Comparison of ENCODE assay signal across 17 cellular contexts in genomic region chr2:207969249-207969648, GRCh38. TPM values are rescaled to one million over a fixed set of nuclear protein-coding genes. Genes with fewer than 3 reads are reported as not detected.
DNase-seq lines count a peak whose midpoint lies in the region; ATAC-seq, FAIRE-seq and TF ChIP-seq lines count a peak whose summit lies in the region.
"Had no signal": no experiment of that assay in that cellular context is flagged by ENCODE, and none has a peak within 500 bp of the region (broad histone marks: within the 10 kb centered on the region; RNA-seq: fewer than 3 reads in every experiment).

No MANE protein-coding gene starts in this region.

- peak overlapping the region; percentile 68 for H3K4me2 ChIP-seq in GM23338
- H3K4me2 ChIP-seq in neuronal stem cell (ENCODE audit: insufficient read depth, low read length, poor library complexity, severe bottlenecking), result no peak overlapping the region

- H2BK5ac ChIP-seq in neuronal stem cell (ENCODE audit: low read length), result no peak overlapping the region

- TF ChIP-seq CTCF in GM23338 (conservative IDR thresholded peaks at IDR 0.05; ENCODE audit: low read depth in 2 of 2), result no peak
- no peak for TF ChIP-seq CTCF in endodermal cell (conservative IDR thresholded peaks at IDR 0.05)
- TF ChIP-seq CTCF in WERI-Rb-1 (IDR thresholded peaks at IDR 0.05; ENCODE audit: low read depth, low read length), result no peak

- no peaks in the 10 kb centered on the region for H3K36me3 ChIP-seq in GM23338 (ENCODE audit: insufficient read depth)
- no peaks in the 10 kb centered on the region for H3K36me3 ChIP-seq in HUES64 (ENCODE audit: insufficient read depth, low read length)
- no peaks in the 10 kb centered on the region for H3K36me3 ChIP-seq in endodermal cell (ENCODE audit: control insufficient read depth, insufficient read depth, low read length)
- no peaks in the 10 kb centered on the region for H3K36me3 ChIP-seq in neuronal stem cell (replicated peaks in 1 of 2; ENCODE audit: control insufficient read depth in 2 of 2, insufficient read depth in 2 of 2, low read length in 2 of 2)
- no peaks in the 10 kb centered on the region for H3K36me3 ChIP-seq in WERI-Rb-1

- H3K4me1 ChIP-seq in GM23338 (ENCODE audit: insufficient read depth) (peaks cover 56% of the 10 kb centered on the region), HUES64 (ENCODE audit: insufficient read depth, low read length) (peaks cover 52% of the 10 kb centered on the region), endodermal cell (ENCODE audit: control insufficient read depth, insufficient read depth, low read length) (peaks cover 32% of the 10 kb centered on the region), neuronal stem cell (ENCODE audit: control insufficient read depth in 2 of 2, insufficient read depth in 1 of 2, low read depth in 1 of 2, low read length in 2 of 2) (peaks cover 18 to 24% of the 10 kb centered on the region in 2 donors)

- no peak overlapping the region for H2BK15ac ChIP-seq in neuronal stem cell (ENCODE audit: low read length)

- H3K23ac ChIP-seq in neuronal stem cell (ENCODE audit: low read depth, low read length, poor library complexity), result no peak overlapping the region

- H3K27ac ChIP-seq in GM23338 (ENCODE audit: low read depth) (peak overlapping the region; percentile 95), HUES64 (ENCODE audit: low read depth, low read length) (peak overlapping the region; percentile 87), endodermal cell (ENCODE audit: low read depth, low read length) (no peak overlapping the region), neuronal stem cell (replicated peaks; ENCODE audit: low read length) (peak overlapping the region; percentile 96), WERI-Rb-1 (no peak overlapping the region)

- no peak for ATAC-seq in GM23338
- ATAC-seq: PC-3 had no signal

- H3K27me3 ChIP-seq in GM23338 (ENCODE audit: insufficient read depth) (no peaks in the 10 kb centered on the region), HUES64 (ENCODE audit: insufficient read depth, low read length) (peaks cover 24% of the 10 kb centered on the region; the same call in 1 of the 2 replicates), endodermal cell (ENCODE audit: control insufficient read depth, insufficient read depth, low read length, poor library complexity, severe bottlenecking) (no peaks in the 10 kb centered on the region), neuronal stem cell (ENCODE audit: control insufficient read depth in 3 of 3, insufficient read depth in 3 of 3, low read depth in 1 of 3, low read length in 3 of 3) (peaks cover 0 to 5% (median 0%) of the 10 kb centered on the region in 3 experiments), WERI-Rb-1 (ENCODE audit: insufficient read depth, low read depth, severe bottlenecking) (no peaks in the 10 kb centered on the region)

- H3F3A ChIP-seq in GM23338 (replicated peaks; ENCODE audit: low read depth), result peaks cover 4% of the 10 kb centered on the region; the same call in 1 of the 2 replicates

- no peak overlapping the region; the same call in 2 of the 3 replicates for H3K4me3 Mint-ChIP-seq in GM23338
- H3K4me3 Mint-ChIP-seq in endodermal cell, result no peak overlapping the region

- peaks cover 63% of the 10 kb centered on the region for H3K4me1 Mint-ChIP-seq in GM23338
- peaks cover 72% of the 10 kb centered on the region for H3K4me1 Mint-ChIP-seq in endodermal cell

- H2AK5ac ChIP-seq in neuronal stem cell (ENCODE audit: low read depth, low read length), result no peak overlapping the region

- H3K9ac ChIP-seq in HUES64 (ENCODE audit: low read depth, low read length) (peak overlapping the region; percentile 75; the same call in 1 of the 2 replicates), endodermal cell (ENCODE audit: extremely low read depth, low read length, poor library complexity, severe bottlenecking) (no peak overlapping the region), neuronal stem cell (ENCODE audit: low read depth, low read length, poor library complexity) (no peak overlapping the region)

- H3K9me3 ChIP-seq in HUES64 (ENCODE audit: insufficient read depth, low read depth, low read length) (no peaks in the 10 kb centered on the region), endodermal cell (ENCODE audit: control insufficient read depth, low read length) (peaks cover 2% of the 10 kb centered on the region), neuronal stem cell (replicated peaks in 1 of 2; ENCODE audit: control insufficient read depth in 2 of 2, insufficient read depth in 1 of 2, low read depth in 1 of 2, low read length in 2 of 2) (no peaks in the 10 kb centered on the region), WERI-Rb-1 (ENCODE audit: severe bottlenecking) (no peaks in the 10 kb centered on the region)

- H3K27ac Mint-ChIP-seq in GM23338 (peak overlapping the region; percentile 93), endodermal cell (peak overlapping the region; percentile 26)

- FAIRE-seq in urothelium cell line (lab: Jason Lieb, UNC), result no peak
- FAIRE-seq: G401.6 had no signal

- H3K14ac ChIP-seq in neuronal stem cell (ENCODE audit: low read length), result no peak overlapping the region

- no peak overlapping the region for H4K91ac ChIP-seq in neuronal stem cell (ENCODE audit: low read depth, low read length, poor library complexity)

- no peaks in the 10 kb centered on the region for H3K79me2 ChIP-seq in GM23338 (replicated peaks; ENCODE audit: insufficient read depth)

- H3K4ac ChIP-seq in neuronal stem cell (ENCODE audit: low read length), result no peak overlapping the region

- H3K4me3 ChIP-seq in GM23338, result peak overlapping the region; percentile 37; the same call in 1 of the 2 replicates
- H3K4me3 ChIP-seq in HUES64 (ENCODE audit: low read length), result peak overlapping the region; percentile 40; the same call in 1 of the 2 replicates
- H3K4me3 ChIP-seq in endodermal cell (ENCODE audit: low read length), result no peak overlapping the region
- H3K4me3 ChIP-seq in neuronal stem cell (ENCODE audit: low read length in 2 of 2), result no peak overlapping the region
- H3K4me3 ChIP-seq in WERI-Rb-1 (ENCODE audit: low read depth, low read length), result no peak overlapping the region

- no peaks in the 10 kb centered on the region for H3K9me2 ChIP-seq in GM23338 (ENCODE audit: insufficient read depth)

- H3K18ac ChIP-seq in neuronal stem cell (ENCODE audit: low read length), result no peak overlapping the region

- H2BK12ac ChIP-seq in neuronal stem cell (ENCODE audit: low read length), result no peak overlapping the region

- H2AFZ ChIP-seq in GM23338, result no peak overlapping the region
- H2AFZ ChIP-seq in neuronal stem cell (ENCODE audit: low read length), result no peak overlapping the region

- no peaks in the 10 kb centered on the region for H4K20me1 ChIP-seq in GM23338 (replicated peaks; ENCODE audit: insufficient read depth)

- WGBS in HUES64, result 90% methylated on average over 2 of the region's 2 CpGs
- WGBS in endodermal cell (ENCODE audit: insufficient coverage in 1 of 2, insufficient read length in 1 of 2), 2 experiments, result 92% methylated on average over 2 of the region's 2 CpGs; no CpG with 5 or more reads in 1 of the 2 experiments
- no CpG with 5 or more reads among the region's 2 CpGs for WGBS in neuronal stem cell (ENCODE audit: extremely low coverage in 2 of 2, insufficient read length in 2 of 2, insufficient replicate concordance in 1 of 2), 2 donors

- DNase-seq in GM23338 (ENCODE audit: low spot score) (no peak), endodermal cell (no peak), neuronal stem cell (ENCODE audit: low spot score) (no peak), urothelium cell line (ENCODE audit: low spot score) (no peak), UCSD-AML1 (lab: John Stamatoyannopoulos, UW; ENCODE audit: unreplicated experiment) (no peak), WERI-Rb-1 (no peak)
- no peak for DNase-seq in activated effector memory CD4-positive, alpha-beta T cell treated with anti-CD3 and anti-CD28 coated beads, Interleukin-2, amount 50 U/mL, for 16 hours
- DNase-seq: ACHN, C1 segment of cervical spinal cord, DMS 273 treated with DMSO at 0.1 percent for 48 hours, NCI-H1105, NCI-H2081, NCI-H82, PC-3, RPMI8226 had no signal

- H3K36me3 Mint-ChIP-seq in GM23338 (ENCODE audit: low read depth) (no peaks in the 10 kb centered on the region), endodermal cell (ENCODE audit: low read depth) (peaks cover 4% of the 10 kb centered on the region)

- H3K9me3 Mint-ChIP-seq in GM23338 (no peaks in the 10 kb centered on the region), endodermal cell (no peaks in the 10 kb centered on the region)

- no peaks in the 10 kb centered on the region for H3K79me1 ChIP-seq in neuronal stem cell (ENCODE audit: low read depth, low read length)

- H3K27me3 Mint-ChIP-seq in GM23338 (ENCODE audit: insufficient read depth, low read depth, poor library complexity) (no peaks in the 10 kb centered on the region), endodermal cell (ENCODE audit: insufficient read depth) (no peaks in the 10 kb centered on the region)

- H2BK120ac ChIP-seq in neuronal stem cell (ENCODE audit: low read depth, low read length), result no peak overlapping the region

- H4K8ac ChIP-seq in neuronal stem cell (ENCODE audit: low read depth, low read length), result no peak overlapping the region

TF ChIP-seq in GM23338, 12 proteins besides CTCF, POLR2A, EP300 and RAD21 (continues in another document):
- no peak for TF ChIP-seq CREB1 (CRISPR knock-in tag; IDR thresholded peaks at IDR 0.05; ENCODE audit: low read depth)

RNA-seq across cellular contexts. Expression of gene PLEKHM3, which starts 56.1 kb away (rescaled TPM):
- 5.6 and 8.8 TPM in 2 replicates for total RNA-seq in GM23338 (2014; rRNA removed; shearing (Covaris generic))
- 3.5 and 3.9 TPM in 2 replicates for polyA plus RNA-seq in GM23338 (2016; fragmentation: Nextera tagmentation; extraction: Ambion mirVana)
- polyA plus RNA-seq in HUES64 (2013, experiment 1 of 2), result 2.4 TPM
- 3.1 TPM for polyA plus RNA-seq in HUES64 (2013, experiment 2 of 2)
- 10 to 100 TPM; 13.3 to 17.9 TPM for total RNA-seq in endodermal cell
- polyA plus RNA-seq in endodermal cell (2013, experiment 1 of 2), result 6.8 TPM
- 6.6 TPM for polyA plus RNA-seq in endodermal cell (2013, experiment 2 of 2)
- 8.9 TPM for polyA plus RNA-seq in neuronal stem cell (2013, experiment 1 of 2)
- 9.7 TPM for polyA plus RNA-seq in neuronal stem cell (2013, experiment 2 of 2)

Comparison
In these comparisons a context has a peak if more than half of its experiments do, and no peak if none do; other contexts are left out.
1. H3K27ac ChIP-seq: peak in GM23338 (single experiment), HUES64 (single experiment) and neuronal stem cell (single experiment); none in endodermal cell (single experiment) and WERI-Rb-1 (single experiment).
2. H3K4me3 ChIP-seq: peak in GM23338 (single experiment) and HUES64 (single experiment); none in endodermal cell (single experiment), neuronal stem cell (0 of 2) and WERI-Rb-1 (single experiment).